Comparison of ENCODE assay signal across 30 cellular contexts in the genomic region with DNA sequence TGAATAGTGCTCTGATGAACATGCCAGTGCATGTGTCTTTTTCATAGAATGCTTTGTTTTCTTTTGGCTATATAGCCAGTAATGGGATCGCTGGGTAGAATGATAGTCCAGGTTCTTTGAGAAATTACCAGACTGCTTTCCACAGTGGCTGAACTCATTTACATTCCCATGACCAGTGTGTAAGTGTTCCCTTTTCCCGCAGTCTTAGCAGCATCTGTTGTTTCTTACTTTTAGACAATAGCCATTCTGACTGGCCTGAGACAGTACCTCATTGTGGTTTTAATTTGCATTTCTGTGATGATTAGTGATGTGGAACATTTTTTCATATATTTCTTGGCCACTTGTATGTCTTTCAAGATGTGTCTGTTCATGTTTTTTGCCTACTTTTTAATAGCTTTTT.
DNase-seq lines count a peak whose midpoint lies in the region; TF ChIP-seq lines count a peak whose summit lies in the region.
"Had no signal": no experiment of that assay in that cellular context is flagged by ENCODE, and none has a peak within 500 bp of the region (broad histone marks: within the 10 kb centered on the region; RNA-seq: fewer than 3 reads in every experiment).

No MANE protein-coding gene starts in this region.

- WGBS in mammary epithelial cell (ENCODE audit: low coverage, missing lambda C conversion rate) = 9% methylated on average over 2 of the region's 2 CpGs
- 60 to 83% methylated on average over 2 of the region's 2 CpGs for WGBS in esophagus squamous epithelium, 2 donors

- H4K20me1 ChIP-seq in mammary epithelial cell (ENCODE audit: insufficient read depth, low read length) (no peaks in the 10 kb centered on the region), OCI-LY7 (ENCODE audit: insufficient read depth, low read length) (no peaks in the 10 kb centered on the region)

- in situ Hi-C loops in mammary epithelial cell (cut with MboI; ENCODE audit: low sequenced_read_pairs in 2 of 2) = no loop called here

- H3K27ac ChIP-seq in mammary epithelial cell (ENCODE audit: insufficient read depth, low read depth, low read length) = no peak overlapping the region
- no peak overlapping the region for H3K27ac ChIP-seq in breast epithelium
- no peak overlapping the region for H3K27ac ChIP-seq in OCI-LY7 (ENCODE audit: low read depth, low read length, poor library complexity, severe bottlenecking)
- no peak overlapping the region for H3K27ac ChIP-seq in esophagus squamous epithelium
- H3K27ac ChIP-seq: 22Rv1, cardiac muscle cell, coronary artery, SJCRH30, upper lobe of right lung had no signal

- H3K36me3 ChIP-seq in mammary epithelial cell (ENCODE audit: insufficient read depth, low read length) (no peaks in the 10 kb centered on the region), breast epithelium (no peaks in the 10 kb centered on the region), OCI-LY7 (ENCODE audit: insufficient read depth, low read length) (no peaks in the 10 kb centered on the region), esophagus squamous epithelium (no peaks in the 10 kb centered on the region)
- H3K36me3 ChIP-seq: cardiac muscle cell, SJCRH30, upper lobe of right lung had no signal

- H3K4me1 ChIP-seq in mammary epithelial cell (ENCODE audit: insufficient read depth, low read length) (peaks cover 9% of the 10 kb centered on the region), breast epithelium (no peaks in the 10 kb centered on the region), OCI-LY7 (ENCODE audit: insufficient read depth, low read length, poor library complexity, severe bottlenecking) (no peaks in the 10 kb centered on the region), esophagus squamous epithelium (peaks cover 0 to 5% (median 0%) of the 10 kb centered on the region in 3 donors)
- H3K4me1 ChIP-seq: SJCRH30, upper lobe of right lung had no signal

- H2AFZ ChIP-seq in mammary epithelial cell (ENCODE audit: low read depth, low read length) = peak overlapping the region; percentile 78
- no peak overlapping the region for H2AFZ ChIP-seq in OCI-LY7 (ENCODE audit: low read length)

- no peak overlapping the region for H3K4me3 ChIP-seq in mammary epithelial cell (replicated peaks in 1 of 3; ENCODE audit: insufficient read depth in 1 of 3, low read depth in 2 of 3, low read length in 3 of 3)
- H3K4me3 ChIP-seq in breast epithelium = no peak overlapping the region
- no peak overlapping the region for H3K4me3 ChIP-seq in fibroblast of the aortic adventitia (ENCODE audit: low read depth, low read length)
- H3K4me3 ChIP-seq in OCI-LY7 (ENCODE audit: low read depth, low read length, poor library complexity, severe bottlenecking) = no peak overlapping the region
- no peak overlapping the region for H3K4me3 ChIP-seq in esophagus squamous epithelium
- H3K4me3 ChIP-seq: cardiac muscle cell, coronary artery, mucosa of descending colon, SJCRH30, upper lobe of right lung had no signal

- no peak for TF ChIP-seq POLR2A in breast epithelium (IDR thresholded peaks at IDR 0.05)
- no peak for TF ChIP-seq POLR2A in esophagus squamous epithelium (IDR thresholded peaks at IDR 0.05)

- TF ChIP-seq CTCF in mammary epithelial cell (conservative IDR thresholded peaks at IDR 0.05 in 1 of 2, IDR thresholded peaks at IDR 0.05 in 1 of 2; ENCODE audit: extremely low read depth in 1 of 2, insufficient read depth in 1 of 2, low read depth in 1 of 2, low read length in 2 of 2) (no peak), breast epithelium (IDR thresholded peaks at IDR 0.05) (no peak), fibroblast of the aortic adventitia (IDR thresholded peaks at IDR 0.05; ENCODE audit: insufficient read depth, low read length) (no peak), OCI-LY7 (conservative IDR thresholded peaks at IDR 0.05; ENCODE audit: low read length) (no peak), esophagus squamous epithelium (IDR thresholded peaks at IDR 0.05) (no peak)

- POLR2A ChIA-PET in OCI-LY7 (lab: Charles Lee) = no interaction called here

- peak overlapping the region; percentile 17 for H3K4me2 ChIP-seq in mammary epithelial cell (ENCODE audit: insufficient read depth, low read depth, low read length)
- no peak overlapping the region for H3K4me2 ChIP-seq in OCI-LY7 (ENCODE audit: low read length)

- no peaks in the 10 kb centered on the region for H3K79me2 ChIP-seq in mammary epithelial cell (ENCODE audit: insufficient read depth, low read length)
- H3K79me2 ChIP-seq in OCI-LY7 (ENCODE audit: insufficient read depth, low read depth, low read length) = no peaks in the 10 kb centered on the region

- dilution Hi-C loops in mammary epithelial cell (cut with HindIII; ENCODE audit: low sequenced_read_pairs) = no loop called here

- CTCF ChIA-PET in mammary epithelial cell (lab: Charles Lee; ENCODE audit: low non-redundant PET) = no interaction called here
- CTCF ChIA-PET in OCI-LY7 (lab: Charles Lee; ENCODE audit: unreplicated experiment) = no interaction called here

- H3K9me2 ChIP-seq in OCI-LY7 (ENCODE audit: insufficient read depth, low read length) = no peaks in the 10 kb centered on the region

- DNase-seq in mammary epithelial cell (peak; percentile 55), breast epithelium (ENCODE audit: low spot score in 2 of 2) (no peak), fibroblast of the aortic adventitia (ENCODE audit: low read depth) (peak; percentile 4), midbrain (lab: John Stamatoyannopoulos, UW) (peak; percentile 72), NCI-H2196 treated with DMSO at 0.1 percent for 48 hours (lab: John Stamatoyannopoulos, UW; ENCODE audit: unreplicated experiment) (no peak), OCI-LY7 (ENCODE audit: low spot score) (no peak), NCI-H1092 (lab: John Stamatoyannopoulos, UW) (no peak), esophagus squamous epithelium (lab: John Stamatoyannopoulos, UW) (no peak)
- DNase-seq: activated CD4-positive, alpha-beta memory T cell treated with anti-CD3 and anti-CD28 coated beads, Interleukin-2, amount 10 ng/mL, durations not matched to agents 7 days and 5 days; activated CD4-positive, alpha-beta T cell treated with anti-CD3 and anti-CD28 coated beads for 1 hour; activated CD8-positive, alpha-beta memory T cell treated with anti-CD3 and anti-CD28 coated beads, Interleukin-2, amount 50 U/mL, for 48 hours; activated naive CD4-positive, alpha-beta T cell treated with anti-CD3 and anti-CD28 coated beads, Interleukin-2, amount 50 U/mL, for 16 hours; amniotic stem cell; DMS79 treated with DMSO at 0.1 percent for 48 hours; effector memory CD4-positive, alpha-beta T cell; GDM1; HCEC 1CT; mucosa of descending colon; NCI-H1436; NCI-H2081 treated with DMSO at 0.1 percent for 48 hours; NCI-H345; NCI-H748 treated with DMSO at 0.1 percent for 48 hours; stimulated activated CD4-positive, alpha-beta T cell treated with anti-CD3 and anti-CD28 coated beads, Interleukin-15, amount 100 ng/mL, for 24 hours; stimulated activated CD4-positive, alpha-beta T cell treated with anti-CD3 and anti-CD28 coated beads, Interleukin-4, amount 100 ng/mL, for 4 hours; SW 1271; upper lobe of right lung had no signal

- BruUV-seq in mammary epithelial cell (replicated peaks; lab: Mats Ljungman, UMichigan) (no TSS peak), OCI-LY7 (replicated peaks; lab: Mats Ljungman, UMichigan) (no TSS peak)

- intact Hi-C loops in mammary epithelial cell (cut with micrococcal nuclease) = no loop called here
- intact Hi-C loops in breast epithelium (cut with DNase I; ENCODE audit: low total_unique reads) = no loop called here
- intact Hi-C loops in OCI-LY7 (cut with micrococcal nuclease; ENCODE audit: unreplicated experiment) = no loop called here
- intact Hi-C loops in esophagus squamous epithelium (cut with DNase I) = no loop called here

- H3K9me3 ChIP-seq in mammary epithelial cell (replicated peaks; ENCODE audit: insufficient read depth, low read length) = no peaks in the 10 kb centered on the region
- H3K9me3 ChIP-seq in breast epithelium = peaks cover 0 to 15% of the 10 kb centered on the region in 2 donors
- H3K9me3 ChIP-seq in OCI-LY7 (ENCODE audit: low read length) = peaks cover 14% of the 10 kb centered on the region
- no peaks in the 10 kb centered on the region for H3K9me3 ChIP-seq in esophagus squamous epithelium
- H3K9me3 ChIP-seq: mucosa of descending colon had no signal

- H3K27me3 ChIP-seq in mammary epithelial cell (ENCODE audit: insufficient read depth, low read length) = no peaks in the 10 kb centered on the region
- no peaks in the 10 kb centered on the region for H3K27me3 ChIP-seq in breast epithelium
- no peaks in the 10 kb centered on the region for H3K27me3 ChIP-seq in esophagus squamous epithelium
- H3K27me3 ChIP-seq: cardiac muscle cell, SJCRH30, upper lobe of right lung had no signal

- H3K9ac ChIP-seq in mammary epithelial cell (ENCODE audit: insufficient read depth, low read length) = no peak overlapping the region

Comparison
In these comparisons a context has a peak if more than half of its experiments do, and no peak if none do; other contexts are left out.
1. DNase-seq: peak in mammary epithelial cell (single experiment), fibroblast of the aortic adventitia (single experiment) and midbrain (single experiment); none in breast epithelium (0 of 2), NCI-H2196 treated with DMSO at 0.1 percent for 48 hours (single experiment), OCI-LY7 (single experiment), NCI-H1092 (single experiment) and esophagus squamous epithelium (single experiment).